Comparison of ENCODE assay signal across 11 cellular contexts in the genomic region with DNA sequence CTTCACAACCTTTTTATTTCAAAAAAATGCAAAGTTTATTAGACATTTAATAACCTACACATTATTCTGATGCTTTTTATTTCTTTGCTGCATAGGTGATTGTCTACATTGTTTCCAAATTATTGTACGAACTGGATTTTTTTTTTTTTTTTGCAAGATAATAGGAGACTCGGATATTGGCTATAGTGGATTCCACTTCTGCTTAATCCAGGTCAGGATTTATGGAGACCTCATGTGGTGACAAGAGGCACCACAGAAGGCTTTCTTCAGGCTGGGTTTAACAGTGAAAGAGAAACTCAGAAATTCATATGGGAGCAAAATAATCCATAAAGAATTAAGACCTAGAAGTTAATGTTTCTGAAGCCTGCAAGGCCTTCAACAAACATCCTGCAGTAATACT. TPM values are rescaled to one million over a fixed set of nuclear protein-coding genes. Genes with fewer than 3 reads are reported as not detected.
DNase-seq lines count a peak whose midpoint lies in the region; ATAC-seq and TF ChIP-seq lines count a peak whose summit lies in the region.
"Had no signal": no experiment of that assay in that cellular context is flagged by ENCODE, and none has a peak within 500 bp of the region (broad histone marks: within the 10 kb centered on the region; RNA-seq: fewer than 3 reads in every experiment).

No MANE protein-coding gene starts in this region.

- peaks cover 59% of the 10 kb centered on the region for H3K4me1 Mint-ChIP-seq in HFFc6 (ENCODE audit: low read depth)

- H3K4me3 ChIP-seq in adrenal gland, result no peak overlapping the region

- H3K27me3 Mint-ChIP-seq in HFFc6 (ENCODE audit: insufficient read depth), result peaks cover 4% of the 10 kb centered on the region

- 19 to 28% (median 21%) methylated on average over 2 of the region's 2 CpGs for WGBS in adrenal gland, 4 donors

- H3K9me3 Mint-ChIP-seq in HFFc6, result no peaks in the 10 kb centered on the region
- H3K9me3 Mint-ChIP-seq: activated naive CD8-positive, alpha-beta T cell treated with anti-CD3 and anti-CD28 coated beads, Interleukin-2, amount 10 ng/mL, durations not matched to agents 7 days and 5 days had no signal

- peaks cover 0 to 7% of the 10 kb centered on the region in 2 donors for H3K4me1 ChIP-seq in adrenal gland (replicated peaks in 1 of 2)

- ATAC-seq in HG02885 (IDR thresholded peaks at IDR 0.05; ENCODE audit: poor library complexity, unreplicated experiment) (no peak), GM18873 (IDR thresholded peaks at IDR 0.05; ENCODE audit: low FRiP score, unreplicated experiment) (no peak)

- H3K4me3 Mint-ChIP-seq in HFFc6, result peak overlapping the region; percentile 57; the same call in 1 of the 2 replicates
- H3K4me3 Mint-ChIP-seq: activated naive CD8-positive, alpha-beta T cell treated with anti-CD3 and anti-CD28 coated beads, Interleukin-2, amount 10 ng/mL, durations not matched to agents 7 days and 5 days had no signal

- no peak overlapping the region for H3K27ac ChIP-seq in adrenal gland

- TF ChIP-seq CTCF in HFFc6 (IDR thresholded peaks at IDR 0.05), result peak; percentile 83
- TF ChIP-seq CTCF in adrenal gland (IDR thresholded peaks at IDR 0.05), result peak; percentile 14 to 55 (median 48)

- H3K27ac Mint-ChIP-seq in HFFc6, result peak overlapping the region; percentile 45; the same call in 1 of the 2 replicates
- H3K27ac Mint-ChIP-seq: activated naive CD8-positive, alpha-beta T cell treated with anti-CD3 and anti-CD28 coated beads, Interleukin-2, amount 10 ng/mL, durations not matched to agents 7 days and 5 days had no signal

- peak; percentile 28 for DNase-seq in AG08395 (ENCODE audit: low spot score)
- DNase-seq in HFFc6, result peak; percentile 68
- peak in 2 of 7 donors; percentile 13 to 19 for DNase-seq in adrenal gland
- peak; percentile 56 for DNase-seq in left kidney (ENCODE audit: low read depth, low spot score)
- no peak for DNase-seq in stimulated activated CD4-positive, alpha-beta T cell treated with anti-CD3 and anti-CD28 coated beads, Interleukin-4, amount 100 ng/mL, for 4 hours
- no peak for DNase-seq in stimulated activated CD4-positive, alpha-beta T cell treated with anti-CD3 and anti-CD28 coated beads, Interleukin-4, amount 100 ng/mL, for 24 hours
- DNase-seq: activated naive CD8-positive, alpha-beta T cell treated with anti-CD3 and anti-CD28 coated beads, Interleukin-2, amount 10 ng/mL, durations not matched to agents 7 days and 5 days; midbrain; SHP77 treated with DMSO at 0.1 percent for 48 hours had no signal

- H3K9me3 ChIP-seq in adrenal gland (replicated peaks in 1 of 3), result no peaks in the 10 kb centered on the region

- H3K27me3 ChIP-seq in adrenal gland, result no peaks in the 10 kb centered on the region

- TF ChIP-seq POLR2A in adrenal gland (IDR thresholded peaks at IDR 0.05), result no peak

- H3K36me3 ChIP-seq in adrenal gland (replicated peaks in 1 of 2), result no peaks in the 10 kb centered on the region

- peaks cover 17% of the 10 kb centered on the region for H3K36me3 Mint-ChIP-seq in HFFc6 (ENCODE audit: low read depth)
- H3K36me3 Mint-ChIP-seq: activated naive CD8-positive, alpha-beta T cell treated with anti-CD3 and anti-CD28 coated beads, Interleukin-2, amount 10 ng/mL, durations not matched to agents 7 days and 5 days had no signal

- intact Hi-C loops in adrenal gland (cut with DNase I), result no loop called here

RNA-seq across cellular contexts. Expression of a gene that starts 2.4 kb away (rescaled TPM):
- 100 to 1,000 TPM; 108 to 144 (median 131) TPM for total RNA-seq in HFFc6 (2021; fragmentation: NEBNext Ultra II Directional; extraction: Animal tissue kit (Norgen Biotek cat#: 25700))
- total RNA-seq in adrenal gland, result 10 to 100 TPM; 28.3 to 68.7 (median 53.2) TPM
- 10 to 100 TPM; 12.2 to 19.5 (median 12.9) TPM for polyA plus RNA-seq in adrenal gland
- total RNA-seq: activated naive CD8-positive, alpha-beta T cell treated with anti-CD3 and anti-CD28 coated beads, Interleukin-2, amount 10 ng/mL, durations not matched to agents 7 days and 5 days had no signal

Comparison
In these comparisons a context has a peak if more than half of its experiments do, and no peak if none do; other contexts are left out.
1. DNase-seq: peak in AG08395 (single experiment), HFFc6 (single experiment) and left kidney (single experiment); none in stimulated activated CD4-positive, alpha-beta T cell treated with anti-CD3 and anti-CD28 coated beads, Interleukin-4, amount 100 ng/mL, for 4 hours (0 of 2) and stimulated activated CD4-positive, alpha-beta T cell treated with anti-CD3 and anti-CD28 coated beads, Interleukin-4, amount 100 ng/mL, for 24 hours (single experiment).